In the genomic region with DNA sequence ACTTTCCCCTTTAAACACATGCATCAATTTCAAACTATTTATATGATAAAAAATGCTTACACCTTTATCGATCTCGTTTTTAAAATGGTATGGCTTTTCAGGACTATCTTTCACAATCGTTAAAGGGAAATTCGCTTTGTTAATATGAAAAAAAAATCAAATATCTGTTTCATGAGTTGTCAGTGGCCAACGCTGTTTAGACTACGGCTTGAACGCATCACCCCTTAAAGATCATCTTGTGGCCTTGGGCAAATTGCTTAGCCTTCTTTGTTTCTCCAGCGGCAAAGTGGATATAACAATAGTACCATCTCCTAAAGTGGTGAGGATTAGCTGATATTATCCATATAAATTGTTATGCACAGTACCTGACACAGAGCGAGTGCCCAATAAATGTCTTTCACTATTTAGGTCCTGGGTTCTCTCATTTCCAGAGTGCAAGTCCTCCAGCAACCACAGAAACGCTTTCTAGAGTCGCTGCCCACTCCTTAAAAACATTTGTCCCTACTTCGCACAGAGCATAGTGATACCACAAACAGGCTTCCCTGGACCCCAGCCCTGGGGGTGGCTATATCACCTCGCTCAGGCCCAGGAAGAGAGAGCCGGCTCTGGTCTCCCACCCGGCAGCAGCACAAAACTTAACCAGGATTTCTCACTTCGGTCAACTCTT, we compare ENCODE assay signal across 1 cellular context.
TF ChIP-seq lines count a peak whose summit lies in the region.

No MANE protein-coding gene starts in this region.

TF ChIP-seq in WTC11, 78 proteins besides CTCF, POLR2A, EP300 and RAD21 (continued from another document):
- TF ChIP-seq PRDM15 (CRISPR knock-in tag; IDR thresholded peaks at IDR 0.05) (no peak), E2F4 (CRISPR knock-in tag; IDR thresholded peaks at IDR 0.05; ENCODE audit: borderline replicate concordance, low read depth) (no peak)
